30 cellular contexts compared by ENCODE assay signal in the genomic region with DNA sequence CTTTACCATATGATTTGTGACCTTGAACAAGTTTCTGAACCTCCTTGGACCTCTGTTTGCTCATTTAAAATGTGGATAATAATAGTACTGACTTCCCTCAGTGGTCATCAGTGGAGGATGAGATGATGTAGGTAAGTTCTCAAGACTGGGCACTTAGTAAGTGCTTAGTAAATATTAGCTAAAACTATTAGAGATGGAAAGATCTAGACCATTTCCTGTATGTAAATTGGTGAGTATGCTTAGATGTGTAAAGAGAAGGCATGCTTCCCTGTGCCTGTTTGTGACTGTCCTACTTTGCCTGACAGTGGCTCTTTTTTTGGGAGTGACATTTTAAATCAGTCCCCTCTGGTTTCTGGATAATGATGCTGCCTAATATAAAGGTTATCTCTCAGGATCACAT.
DNase-seq lines count a peak whose midpoint lies in the region; ATAC-seq lines count a peak whose summit lies in the region.
"Had no signal": no experiment of that assay in that cellular context is flagged by ENCODE, and none has a peak within 500 bp of the region (broad histone marks: within the 10 kb centered on the region; RNA-seq: fewer than 3 reads in every experiment).

No MANE protein-coding gene starts in this region.

- H3K9me3 Mint-ChIP-seq in T-cell = peaks cover 0 to 6% (median 0%) of the 10 kb centered on the region in 3 donors
- no peaks in the 10 kb centered on the region for H3K9me3 Mint-ChIP-seq in activated naive CD8-positive, alpha-beta T cell treated with anti-CD3 and anti-CD28 coated beads for 36 hours
- H3K9me3 Mint-ChIP-seq: activated CD4-positive, alpha-beta memory T cell treated with anti-CD3 and anti-CD28 coated beads for 36 hours; activated T-helper 1 cell treated with anti-CD3 and anti-CD28 coated beads, Interleukin-12 subunit alpha, Interleukin-12 subunit beta, Interleukin-2, Interleukin-4 antibody, amounts not matched to agents 30 ng/mL and 10 ng/mL and 1 ng/mL, durations not matched to agents 14 hours and 24 hours and 36 hours; effector memory CD8-positive, alpha-beta T cell; neural progenitor cell; stimulated activated memory B cell treated with anti-CD40 and anti-IgM and Interleukin-4, amounts not matched to agents 10 μg/mL and 1 μg/mL and 100 μg/mL, for 72 hours had no signal

- peak; percentile 48 for ATAC-seq in GM19043 (IDR thresholded peaks at IDR 0.05; ENCODE audit: low read depth, unreplicated experiment)
- peak; percentile 52 for ATAC-seq in GM21619 (IDR thresholded peaks at IDR 0.05; ENCODE audit: unreplicated experiment)
- peak; percentile 45 for ATAC-seq in HG03354 (IDR thresholded peaks at IDR 0.05; ENCODE audit: poor library complexity, severe bottlenecking, unreplicated experiment)
- no peak for ATAC-seq in T-cell (replicated peaks in 1 of 4)
- ATAC-seq: effector memory CD8-positive, alpha-beta T cell; SK-N-SH treated with all-trans-retinoic acid at 6 μM for 48 hours; stimulated activated memory B cell treated with anti-CD40 and anti-IgM and Interleukin-4, amounts not matched to agents 10 μg/mL and 1 μg/mL and 100 μg/mL, for 72 hours had no signal

- H3K4me3 Mint-ChIP-seq in T-cell = no peak overlapping the region
- H3K4me3 Mint-ChIP-seq in activated naive CD8-positive, alpha-beta T cell treated with anti-CD3 and anti-CD28 coated beads for 36 hours = no peak overlapping the region
- H3K4me3 Mint-ChIP-seq: activated CD4-positive, alpha-beta memory T cell treated with anti-CD3 and anti-CD28 coated beads for 36 hours; activated T-helper 1 cell treated with anti-CD3 and anti-CD28 coated beads, Interleukin-12 subunit alpha, Interleukin-12 subunit beta, Interleukin-2, Interleukin-4 antibody, amounts not matched to agents 30 ng/mL and 10 ng/mL and 1 ng/mL, durations not matched to agents 14 hours and 24 hours and 36 hours; CD14-positive monocyte; effector memory CD8-positive, alpha-beta T cell; neural progenitor cell; stimulated activated memory B cell treated with anti-CD40 and anti-IgM and Interleukin-4, amounts not matched to agents 10 μg/mL and 1 μg/mL and 100 μg/mL, for 72 hours had no signal

- POLR2A ChIA-PET in T-cell (lab: Charles Lee) = no interaction called here

- no peak overlapping the region for H3K27ac Mint-ChIP-seq in T-cell
- no peak overlapping the region for H3K27ac Mint-ChIP-seq in activated naive CD8-positive, alpha-beta T cell treated with anti-CD3 and anti-CD28 coated beads for 36 hours
- H3K27ac Mint-ChIP-seq: activated CD4-positive, alpha-beta memory T cell treated with anti-CD3 and anti-CD28 coated beads for 36 hours; activated T-helper 1 cell treated with anti-CD3 and anti-CD28 coated beads, Interleukin-12 subunit alpha, Interleukin-12 subunit beta, Interleukin-2, Interleukin-4 antibody, amounts not matched to agents 30 ng/mL and 10 ng/mL and 1 ng/mL, durations not matched to agents 14 hours and 24 hours and 36 hours; CD14-positive monocyte; effector memory CD8-positive, alpha-beta T cell; neural progenitor cell; stimulated activated memory B cell treated with anti-CD40 and anti-IgM and Interleukin-4, amounts not matched to agents 10 μg/mL and 1 μg/mL and 100 μg/mL, for 72 hours had no signal

- CTCF ChIA-PET in T-cell (lab: Charles Lee) = no interaction called here

- H3K27me3 Mint-ChIP-seq in T-cell = peaks cover 0 to 1% of the 10 kb centered on the region in 2 donors
- H3K27me3 Mint-ChIP-seq in activated naive CD8-positive, alpha-beta T cell treated with anti-CD3 and anti-CD28 coated beads for 36 hours = no peaks in the 10 kb centered on the region
- H3K27me3 Mint-ChIP-seq: activated CD4-positive, alpha-beta memory T cell treated with anti-CD3 and anti-CD28 coated beads for 36 hours; effector memory CD8-positive, alpha-beta T cell; stimulated activated memory B cell treated with anti-CD40 and anti-IgM and Interleukin-4, amounts not matched to agents 10 μg/mL and 1 μg/mL and 100 μg/mL, for 72 hours had no signal

- H3K36me3 Mint-ChIP-seq in T-cell = no peaks in the 10 kb centered on the region
- H3K36me3 Mint-ChIP-seq in activated naive CD8-positive, alpha-beta T cell treated with anti-CD3 and anti-CD28 coated beads for 36 hours = no peaks in the 10 kb centered on the region
- H3K36me3 Mint-ChIP-seq: activated CD4-positive, alpha-beta memory T cell treated with anti-CD3 and anti-CD28 coated beads for 36 hours; CD14-positive monocyte; neural progenitor cell; stimulated activated memory B cell treated with anti-CD40 and anti-IgM and Interleukin-4, amounts not matched to agents 10 μg/mL and 1 μg/mL and 100 μg/mL, for 72 hours had no signal

- H3K4me1 Mint-ChIP-seq in T-cell = no peaks in the 10 kb centered on the region
- no peaks in the 10 kb centered on the region for H3K4me1 Mint-ChIP-seq in activated naive CD8-positive, alpha-beta T cell treated with anti-CD3 and anti-CD28 coated beads for 36 hours
- H3K4me1 Mint-ChIP-seq: CD14-positive monocyte; neural progenitor cell; stimulated activated memory B cell treated with anti-CD40 and anti-IgM and Interleukin-4, amounts not matched to agents 10 μg/mL and 1 μg/mL and 100 μg/mL, for 72 hours had no signal

- DNase-seq in DMS53 treated with DMSO at 0.1 percent for 48 hours (lab: John Stamatoyannopoulos, UW; ENCODE audit: unreplicated experiment) (peak; percentile 27), T-cell (no peak), cerebellar nuclear complex (lab: John Stamatoyannopoulos, UW) (no peak)
- no peak for DNase-seq in activated naive CD8-positive, alpha-beta T cell treated with anti-CD3 and anti-CD28 coated beads for 36 hours
- DNase-seq in activated CD4-positive, alpha-beta T cell treated with anti-CD3 and anti-CD28 coated beads for 1 hour = no peak
- DNase-seq: 8988T; activated CD4-positive, alpha-beta memory T cell treated with anti-CD3 and anti-CD28 coated beads for 36 hours; activated CD4-positive, CD25-positive, alpha-beta regulatory T cell treated with anti-CD3 and anti-CD28 coated beads, Interleukin-2, amount 50 U/mL, for 72 hours; activated naive CD4-positive, alpha-beta T cell treated with Interleukin-2 at 50 U/mL for 16 hours; caudate nucleus; effector memory CD8-positive, alpha-beta T cell; erythroblast; head of caudate nucleus; IMR-90; left ventricle myocardium inferior; mesendoderm; NCI-H1417 treated with DMSO at 0.1 percent for 48 hours; NCI-H2081 treated with DMSO at 0.1 percent for 48 hours; NCI-H226; retina; Right ventricle myocardium superior; upper lobe of left lung had no signal

Comparison
In these comparisons a context has a peak if more than half of its experiments do, and no peak if none do; other contexts are left out.
1. ATAC-seq: peak in GM19043 (single experiment), GM21619 (single experiment) and HG03354 (single experiment); none in T-cell (0 of 4).